In the genomic region with DNA sequence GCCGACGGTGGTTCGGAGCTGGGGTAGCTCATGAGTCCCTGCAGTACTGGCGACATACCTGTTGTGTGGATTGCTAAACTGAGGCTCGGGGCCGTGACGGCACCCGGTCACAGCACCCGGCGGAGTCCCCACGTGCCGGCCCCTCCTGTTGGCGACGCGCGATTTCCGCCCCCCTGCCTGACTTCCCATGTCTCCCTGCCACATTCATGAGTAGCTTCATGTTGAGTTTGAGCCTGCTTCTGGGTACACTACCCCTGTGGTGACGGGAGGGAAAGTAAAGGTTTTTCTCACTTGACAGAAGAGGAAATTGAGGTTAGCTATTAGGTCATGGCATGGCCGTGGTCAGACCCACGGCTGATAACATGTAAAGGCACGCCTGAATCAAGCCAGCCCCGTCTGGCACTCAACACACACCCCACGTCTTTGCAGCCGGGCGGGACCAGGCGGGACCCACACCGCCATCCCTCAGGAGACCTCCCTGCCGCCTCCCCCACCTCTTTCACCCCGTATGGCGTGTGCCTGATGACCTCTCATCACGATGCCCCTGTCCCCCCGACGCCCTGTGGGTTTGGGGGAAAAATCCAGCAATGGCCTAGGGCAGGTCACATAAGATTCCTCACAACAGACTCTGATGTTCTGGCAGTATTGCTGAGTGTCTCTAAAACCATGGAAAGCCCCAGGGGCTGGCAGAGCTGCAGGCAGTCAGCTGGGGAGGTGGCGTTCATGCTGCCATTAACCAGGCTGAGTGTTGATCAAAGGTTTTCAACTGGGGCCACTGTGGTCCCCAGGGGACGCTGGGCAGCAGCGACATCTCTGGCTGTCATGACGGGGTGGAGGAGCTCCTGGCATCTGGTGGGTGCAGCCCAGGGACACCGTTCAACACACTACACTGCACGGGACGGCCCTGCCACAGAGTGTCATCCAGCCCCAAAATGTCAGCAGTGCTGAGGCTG, we compare ENCODE assay signal across 1 cellular context.
A peak's percentile ranks its signal among the peaks of the same experiment; 100 is the strongest.
TF ChIP-seq lines count a peak whose summit lies in the region.

No MANE protein-coding gene starts in this region.

TF ChIP-seq in GM12878, 131 proteins besides CTCF, POLR2A, EP300 and RAD21 (continued from another document and continues in another):
- TF ChIP-seq CUX1 (IDR thresholded peaks at IDR 0.05; ENCODE audit: insufficient replicate concordance, low read depth, low read length) = no peak
- TF ChIP-seq SIN3A (IDR thresholded peaks at IDR 0.05; ENCODE audit: low read depth, low read length) = no peak
- no peak for TF ChIP-seq ZBTB4 (CRISPR knock-in tag; IDR thresholded peaks at IDR 0.05)
- TF ChIP-seq NR2F1 (conservative IDR thresholded peaks at IDR 0.05) = peak; percentile 93
- TF ChIP-seq EGR1 (IDR thresholded peaks at IDR 0.05; ENCODE audit: borderline replicate concordance in 1 of 2, low read depth in 2 of 2, low read length in 2 of 2) = peak in 1 of 2 experiments; percentile 27; a peak in 1 of 3 replicates
- TF ChIP-seq, protein P1, sequence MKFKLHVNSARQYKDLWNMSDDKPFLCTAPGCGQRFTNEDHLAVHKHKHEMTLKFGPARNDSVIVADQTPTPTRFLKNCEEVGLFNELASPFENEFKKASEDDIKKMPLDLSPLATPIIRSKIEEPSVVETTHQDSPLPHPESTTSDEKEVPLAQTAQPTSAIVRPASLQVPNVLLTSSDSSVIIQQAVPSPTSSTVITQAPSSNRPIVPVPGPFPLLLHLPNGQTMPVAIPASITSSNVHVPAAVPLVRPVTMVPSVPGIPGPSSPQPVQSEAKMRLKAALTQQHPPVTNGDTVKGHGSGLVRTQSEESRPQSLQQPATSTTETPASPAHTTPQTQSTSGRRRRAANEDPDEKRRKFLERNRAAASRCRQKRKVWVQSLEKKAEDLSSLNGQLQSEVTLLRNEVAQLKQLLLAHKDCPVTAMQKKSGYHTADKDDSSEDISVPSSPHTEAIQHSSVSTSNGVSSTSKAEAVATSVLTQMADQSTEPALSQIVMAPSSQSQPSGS (IDR thresholded peaks at IDR 0.05; ENCODE audit: low read length) = peak; percentile 89
- TF ChIP-seq ZNF687 (IDR thresholded peaks at IDR 0.05) = peak; percentile 99
- no peak for TF ChIP-seq MYB (IDR thresholded peaks at IDR 0.05; ENCODE audit: borderline replicate concordance, low read depth, low read length)
- TF ChIP-seq NRF1 (conservative IDR thresholded peaks at IDR 0.05; ENCODE audit: low read depth, low read length) = no peak
- peak; percentile 81; the same call in 1 of the 2 replicates for TF ChIP-seq CHD2 (IDR thresholded peaks at IDR 0.05; ENCODE audit: borderline replicate concordance, low read depth, low read length)
- no peak for TF ChIP-seq WRNIP1 (IDR thresholded peaks at IDR 0.05; ENCODE audit: borderline replicate concordance, low read depth, low read length)
- TF ChIP-seq RELA (IDR thresholded peaks at IDR 0.05; ENCODE audit: borderline replicate concordance, partially characterized antibody) = peak; percentile 40
- TF ChIP-seq ATF3 (IDR thresholded peaks at IDR 0.05; ENCODE audit: borderline replicate concordance, extremely low read depth, low read depth, low read length) = no peak
- peak; percentile 81 for TF ChIP-seq BACH1 (IDR thresholded peaks at IDR 0.05; ENCODE audit: borderline replicate concordance)
- TF ChIP-seq, protein P2, sequence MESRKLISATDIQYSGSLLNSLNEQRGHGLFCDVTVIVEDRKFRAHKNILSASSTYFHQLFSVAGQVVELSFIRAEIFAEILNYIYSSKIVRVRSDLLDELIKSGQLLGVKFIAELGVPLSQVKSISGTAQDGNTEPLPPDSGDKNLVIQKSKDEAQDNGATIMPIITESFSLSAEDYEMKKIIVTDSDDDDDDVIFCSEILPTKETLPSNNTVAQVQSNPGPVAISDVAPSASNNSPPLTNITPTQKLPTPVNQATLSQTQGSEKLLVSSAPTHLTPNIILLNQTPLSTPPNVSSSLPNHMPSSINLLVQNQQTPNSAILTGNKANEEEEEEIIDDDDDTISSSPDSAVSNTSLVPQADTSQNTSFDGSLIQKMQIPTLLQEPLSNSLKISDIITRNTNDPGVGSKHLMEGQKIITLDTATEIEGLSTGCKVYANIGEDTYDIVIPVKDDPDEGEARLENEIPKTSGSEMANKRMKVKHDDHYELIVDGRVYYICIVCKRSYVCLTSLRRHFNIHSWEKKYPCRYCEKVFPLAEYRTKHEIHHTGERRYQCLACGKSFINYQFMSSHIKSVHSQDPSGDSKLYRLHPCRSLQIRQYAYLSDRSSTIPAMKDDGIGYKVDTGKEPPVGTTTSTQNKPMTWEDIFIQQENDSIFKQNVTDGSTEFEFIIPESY (IDR thresholded peaks at IDR 0.05) = peak; percentile 61; the same call in 1 of the 2 replicates
- TF ChIP-seq REST (IDR thresholded peaks at IDR 0.05; ENCODE audit: low read depth, low read length) = no peak
- TF ChIP-seq, protein P3, sequence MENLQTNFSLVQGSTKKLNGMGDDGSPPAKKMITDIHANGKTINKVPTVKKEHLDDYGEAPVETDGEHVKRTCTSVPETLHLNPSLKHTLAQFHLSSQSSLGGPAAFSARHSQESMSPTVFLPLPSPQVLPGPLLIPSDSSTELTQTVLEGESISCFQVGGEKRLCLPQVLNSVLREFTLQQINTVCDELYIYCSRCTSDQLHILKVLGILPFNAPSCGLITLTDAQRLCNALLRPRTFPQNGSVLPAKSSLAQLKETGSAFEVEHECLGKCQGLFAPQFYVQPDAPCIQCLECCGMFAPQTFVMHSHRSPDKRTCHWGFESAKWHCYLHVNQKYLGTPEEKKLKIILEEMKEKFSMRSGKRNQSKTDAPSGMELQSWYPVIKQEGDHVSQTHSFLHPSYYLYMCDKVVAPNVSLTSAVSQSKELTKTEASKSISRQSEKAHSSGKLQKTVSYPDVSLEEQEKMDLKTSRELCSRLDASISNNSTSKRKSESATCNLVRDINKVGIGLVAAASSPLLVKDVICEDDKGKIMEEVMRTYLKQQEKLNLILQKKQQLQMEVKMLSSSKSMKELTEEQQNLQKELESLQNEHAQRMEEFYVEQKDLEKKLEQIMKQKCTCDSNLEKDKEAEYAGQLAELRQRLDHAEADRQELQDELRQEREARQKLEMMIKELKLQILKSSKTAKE (IDR thresholded peaks at IDR 0.05; ENCODE audit: low read depth, poor library complexity, severe bottlenecking) = peak; percentile 100
- TF ChIP-seq TBL1XR1 (IDR thresholded peaks at IDR 0.05; ENCODE audit: low read depth, low read length) = peak; percentile 87
- TF ChIP-seq SPI1 (IDR thresholded peaks at IDR 0.05; ENCODE audit: borderline replicate concordance, insufficient read depth, low read depth, low read length) = peak; percentile 38; the same call in 1 of the 2 replicates
